8 cellular contexts compared by ENCODE assay signal in genomic region chr1:26696645-26697440, GRCh38. TPM values are rescaled to one million over a fixed set of nuclear protein-coding genes. Genes with fewer than 3 reads are reported as not detected.
DNase-seq lines count a peak whose midpoint lies in the region; TF ChIP-seq lines count a peak whose summit lies in the region.

No MANE protein-coding gene starts in this region.

- no peaks in the 10 kb centered on the region for H3K9me3 ChIP-seq in left ventricle myocardium inferior (replicated peaks)
- no peaks in the 10 kb centered on the region for H3K9me3 ChIP-seq in sigmoid colon

- DNase-seq in GM10248 (ENCODE audit: extremely low spot score) = peak; percentile 53
- peak; percentile 59 for DNase-seq in OCI-M1 (lab: John Stamatoyannopoulos, UW)
- peak; percentile 79 for DNase-seq in activated naive CD4-positive, alpha-beta T cell treated with Interleukin-2 at 50 U/mL for 16 hours
- peak; percentile 39 for DNase-seq in left ventricle myocardium inferior
- peak; percentile 79 for DNase-seq in sigmoid colon
- DNase-seq in amniotic stem cell (lab: John Stamatoyannopoulos, UW) = no peak
- DNase-seq in AG08396 (ENCODE audit: low spot score) = no peak
- DNase-seq in NCI-H524 treated with DMSO at 0.1 percent for 48 hours (lab: John Stamatoyannopoulos, UW) = no peak

- no peaks in the 10 kb centered on the region for H3K27me3 ChIP-seq in left ventricle myocardium inferior (ENCODE audit: low read depth)
- no peaks in the 10 kb centered on the region for H3K27me3 ChIP-seq in sigmoid colon

- H3K27ac ChIP-seq in left ventricle myocardium inferior (replicated peaks) (peak overlapping the region; percentile 99), sigmoid colon (peak overlapping the region; percentile 96 to 99 (median 99))

- POLR2A ChIA-PET in GM10248 (lab: Yijun Ruan, JAX) = no interaction called here

- CTCF ChIA-PET in GM10248 (lab: Yijun Ruan, JAX) = interaction anchor here (1.0 to 3.5 kb wide), 8 partner anchors 7 to 129 kb away, joined by 3 to 10 read pairs (median 3); partner anchors contain the start of genes PIGV and ZDHHC18

- no peaks in the 10 kb centered on the region for H3K36me3 ChIP-seq in left ventricle myocardium inferior
- H3K36me3 ChIP-seq in sigmoid colon = no peaks in the 10 kb centered on the region

- WGBS in sigmoid colon, 2 donors = 0 to 1% methylated on average over 100 of the region's 100 CpGs

- TF ChIP-seq POLR2A in sigmoid colon (IDR thresholded peaks at IDR 0.05) = no peak

- intact Hi-C loops in left ventricle myocardium inferior (cut with micrococcal nuclease) = loop anchor here (5.0 kb wide), 1 partner anchor 90 kb away; the partner anchor contains the start of gene PIGV
- intact Hi-C loops in sigmoid colon (cut with DNase I) = loop anchor here (1.0 to 10.0 kb wide), 2 partner anchors 90 to 168 kb away; partner anchors contain the start of genes PIGV and SFN

- H3K4me3 ChIP-seq in left ventricle myocardium inferior (peak overlapping the region; percentile 90), sigmoid colon (peak overlapping the region; percentile 89 to 98 (median 96))

- TF ChIP-seq CTCF in GM10248 (IDR thresholded peaks at IDR 0.05; ENCODE audit: control extremely low read depth, extremely low read depth, low read depth, missing control alignments) = no peak
- no peak for TF ChIP-seq CTCF in left ventricle myocardium inferior (IDR thresholded peaks at IDR 0.05; ENCODE audit: borderline replicate concordance)
- TF ChIP-seq CTCF in sigmoid colon (IDR thresholded peaks at IDR 0.05) = no peak

- H3K4me1 ChIP-seq in left ventricle myocardium inferior (peaks cover 79% of the 10 kb centered on the region), sigmoid colon (peaks cover 11 to 65% (median 56%) of the 10 kb centered on the region in 4 donors)

- TF ChIP-seq EP300 in sigmoid colon (IDR thresholded peaks at IDR 0.05) = no peak

RNA-seq across cellular contexts. Expression of gene ARID1A, which starts 1.0 kb away (rescaled TPM):
- total RNA-seq in left ventricle myocardium inferior = 31.7 TPM
- total RNA-seq in sigmoid colon = 10 to 100 TPM; 20.7 to 47.1 (median 24.7) TPM
- 10 to 100 TPM in 2 of 3 donors, 1 to 10 TPM in 1; 7.2 to 36.7 (median 11.1) TPM for polyA plus RNA-seq in sigmoid colon

Comparison
In these comparisons a context has a peak if more than half of its experiments do, and no peak if none do; other contexts are left out.
1. DNase-seq: peak in GM10248 (single experiment), OCI-M1 (single experiment), activated naive CD4-positive, alpha-beta T cell treated with Interleukin-2 at 50 U/mL for 16 hours (single experiment), left ventricle myocardium inferior (single experiment) and sigmoid colon (single experiment); none in amniotic stem cell (single experiment), AG08396 (single experiment) and NCI-H524 treated with DMSO at 0.1 percent for 48 hours (single experiment).